In genomic region chr11:63567044-63567840, GRCh38 we compare ENCODE assay signal across 8 cellular contexts.
A peak's percentile ranks its signal among the peaks of the same experiment; 100 is the strongest.
DNase-seq lines count a peak whose midpoint lies in the region; ATAC-seq and TF ChIP-seq lines count a peak whose summit lies in the region.

No MANE protein-coding gene starts in this region.

- H3K27ac ChIP-seq in SK-N-MC, result peak overlapping the region; percentile 92

- H3K4me3 Mint-ChIP-seq in stimulated activated effector memory CD8-positive, alpha-beta T cell treated with anti-CD3 and anti-CD28 coated beads, Interleukin-12 subunit alpha, Interleukin-12 subunit beta, amount 100 ng/mL, for 72 hours, result peak overlapping the region; percentile 46

- H3K9me3 ChIP-seq in SK-N-MC (ENCODE audit: low read depth, low read length), result no peaks in the 10 kb centered on the region

- no peaks in the 10 kb centered on the region for H3K36me3 ChIP-seq in SK-N-MC (ENCODE audit: insufficient read depth, low read length)

- H3K4me3 ChIP-seq in SK-N-MC (peak overlapping the region; percentile 49), astrocyte of the cerebellum (ENCODE audit: low read depth, low read length) (no peak overlapping the region)

- H3K36me3 Mint-ChIP-seq in stimulated activated effector memory CD8-positive, alpha-beta T cell treated with anti-CD3 and anti-CD28 coated beads, Interleukin-12 subunit alpha, Interleukin-12 subunit beta, amount 100 ng/mL, for 72 hours, result peaks cover 17% of the 10 kb centered on the region

- H3K27ac Mint-ChIP-seq in stimulated activated effector memory CD8-positive, alpha-beta T cell treated with anti-CD3 and anti-CD28 coated beads, Interleukin-12 subunit alpha, Interleukin-12 subunit beta, amount 100 ng/mL, for 72 hours, result peak overlapping the region; percentile 98

- ATAC-seq in GM19463 (IDR thresholded peaks at IDR 0.05; ENCODE audit: unreplicated experiment) (peak; percentile 62), HG03520 (IDR thresholded peaks at IDR 0.05; ENCODE audit: unreplicated experiment) (peak; percentile 70)
- ATAC-seq in stimulated activated effector memory CD8-positive, alpha-beta T cell treated with anti-CD3 and anti-CD28 coated beads, Interleukin-12 subunit alpha, Interleukin-12 subunit beta, amount 100 ng/mL, for 72 hours, result peak; percentile 91

- no peak for TF ChIP-seq CTCF in astrocyte of the cerebellum (IDR thresholded peaks at IDR 0.05; ENCODE audit: low read depth, low read length, missing control alignments)

- H3K4me1 Mint-ChIP-seq in stimulated activated effector memory CD8-positive, alpha-beta T cell treated with anti-CD3 and anti-CD28 coated beads, Interleukin-12 subunit alpha, Interleukin-12 subunit beta, amount 100 ng/mL, for 72 hours, result peaks cover 48% of the 10 kb centered on the region

- DNase-seq in COLO668 (lab: John Stamatoyannopoulos, UW; ENCODE audit: unreplicated experiment) (peak; percentile 79), SK-N-MC (ENCODE audit: low read depth, low spot score) (no peak), astrocyte of the cerebellum (ENCODE audit: low read depth) (peak; percentile 71), kidney tubule cell (ENCODE audit: low spot score) (peak; percentile 99), NCI-H510A (lab: John Stamatoyannopoulos, UW) (no peak)
- DNase-seq in stimulated activated effector memory CD8-positive, alpha-beta T cell treated with anti-CD3 and anti-CD28 coated beads, Interleukin-12 subunit alpha, Interleukin-12 subunit beta, amount 100 ng/mL, for 72 hours (ENCODE audit: low spot score in 2 of 2), result peak; percentile 31 to 78

- peak overlapping the region; percentile 41 for H3K9ac ChIP-seq in SK-N-MC (ENCODE audit: insufficient read length)

- no peaks in the 10 kb centered on the region for H3K9me3 Mint-ChIP-seq in stimulated activated effector memory CD8-positive, alpha-beta T cell treated with anti-CD3 and anti-CD28 coated beads, Interleukin-12 subunit alpha, Interleukin-12 subunit beta, amount 100 ng/mL, for 72 hours

- in situ Hi-C loops in astrocyte of the cerebellum (cut with HindIII; ENCODE audit: low sequenced_read_pairs), result no loop called here

Comparison
In these comparisons a context has a peak if more than half of its experiments do, and no peak if none do; other contexts are left out.
1. DNase-seq: peak in COLO668 (single experiment), astrocyte of the cerebellum (single experiment), kidney tubule cell (single experiment) and stimulated activated effector memory CD8-positive, alpha-beta T cell treated with anti-CD3 and anti-CD28 coated beads, Interleukin-12 subunit alpha, Interleukin-12 subunit beta, amount 100 ng/mL, for 72 hours (2 of 2); none in SK-N-MC (single experiment) and NCI-H510A (single experiment).
2. Peak in every context shown above with its lines, with median percentiles within 50 percentile points of each other: ATAC-seq.